ENCODE assay signal across 18 cellular contexts in genomic region chr10:27695088-27695487, GRCh38. TPM values are rescaled to one million over a fixed set of nuclear protein-coding genes. Genes with fewer than 3 reads are reported as not detected.
A peak's percentile ranks its signal among the peaks of the same experiment; 100 is the strongest.
DNase-seq lines count a peak whose midpoint lies in the region; ATAC-seq and TF ChIP-seq lines count a peak whose summit lies in the region.
"Had no signal": no experiment of that assay in that cellular context is flagged by ENCODE, and none has a peak within 500 bp of the region (broad histone marks: within the 10 kb centered on the region; RNA-seq: fewer than 3 reads in every experiment).

No MANE protein-coding gene starts in this region.

- no peaks in the 10 kb centered on the region; the same call in 1 of the 2 replicates for H3K9me2 ChIP-seq in GM23248 (ENCODE audit: insufficient read depth)

- 0 out of 2 replicates have a peak, but pooled peaks cover 7% of the 10 kb centered on the region for H3K36me3 ChIP-seq in GM23248 (ENCODE audit: low read depth)
- no peaks in the 10 kb centered on the region for H3K36me3 ChIP-seq in osteoblast (ENCODE audit: insufficient read depth, low read length)
- H3K36me3 ChIP-seq in aorta (ENCODE audit: control insufficient read depth in 1 of 2, insufficient read depth in 2 of 2, low read length in 1 of 2): no peaks in the 10 kb centered on the region
- H3K36me3 ChIP-seq: HAP-1 had no signal

- H3K4me1 ChIP-seq in GM23248 (ENCODE audit: insufficient read depth) (peaks cover 51% of the 10 kb centered on the region), osteoblast (ENCODE audit: insufficient read depth, low read length) (peaks cover 9% of the 10 kb centered on the region), aorta (ENCODE audit: control insufficient read depth in 1 of 2, insufficient read depth in 2 of 2, low read length in 2 of 2) (peaks cover 3 to 4% of the 10 kb centered on the region in 2 donors)
- H3K4me1 ChIP-seq: Caco-2 had no signal

- no peak overlapping the region for H3K4me3 Mint-ChIP-seq in chondrocyte (ENCODE audit: unreplicated experiment)
- H3K4me3 Mint-ChIP-seq: CD4-positive, alpha-beta T cell had no signal

- H3K27ac ChIP-seq in GM23248 (no peak overlapping the region), osteoblast (ENCODE audit: low read depth, low read length) (no peak overlapping the region), aorta (ENCODE audit: low read depth in 1 of 2, low read length in 2 of 2) (no peak overlapping the region)
- H3K27ac ChIP-seq: C4-2B, HL-60 had no signal

- no peak for TF ChIP-seq CTCF in chondrocyte (IDR thresholded peaks at IDR 0.05)
- TF ChIP-seq CTCF in osteoblast (IDR thresholded peaks at IDR 0.05; ENCODE audit: extremely low read depth, low read depth, low read length): no peak

- WGBS in GM23248 (ENCODE audit: low coverage in 1 of 2, low lambda C conversion rate in 2 of 2, missing lambda C conversion rate in 2 of 2), 2 experiments: 61 to 68% methylated on average over 6 of the region's 6 CpGs
- 95 to 97% methylated on average over 6 of the region's 6 CpGs for WGBS in aorta, 2 donors

- H3F3A ChIP-seq in GM23248 (ENCODE audit: insufficient read depth): peaks cover 26% of the 10 kb centered on the region

- peaks cover 8% of the 10 kb centered on the region for H3K36me3 Mint-ChIP-seq in chondrocyte (ENCODE audit: low read depth)

- H3K79me2 ChIP-seq in GM23248 (ENCODE audit: insufficient read depth): 0 out of 2 replicates have a peak, but pooled peaks cover 4% of the 10 kb centered on the region
- H3K79me2 ChIP-seq in osteoblast (ENCODE audit: insufficient read depth, low read length): no peaks in the 10 kb centered on the region

- no peaks in the 10 kb centered on the region for H4K20me1 ChIP-seq in GM23248 (ENCODE audit: insufficient read depth)
- H4K20me1 ChIP-seq in osteoblast (ENCODE audit: insufficient read depth, low read length): no peaks in the 10 kb centered on the region

- no peak overlapping the region for H3K9ac ChIP-seq in GM23248

- in situ Hi-C loops in GM23248 (cut with MboI): no loop called here

- H3K4me3 ChIP-seq in GM23248 (no peak overlapping the region), osteoblast (ENCODE audit: insufficient read depth, low read length) (no peak overlapping the region), aorta (ENCODE audit: low read length in 2 of 2) (no peak overlapping the region)
- H3K4me3 ChIP-seq: HAP-1, K562 had no signal

- intact Hi-C loops in aorta (cut with DNase I): no loop called here

- ATAC-seq in aorta (ENCODE audit: low FRiP score) (no peak), GM21576 (IDR thresholded peaks at IDR 0.05; ENCODE audit: unreplicated experiment) (no peak)
- ATAC-seq: K562 had no signal

- H3K9me3 ChIP-seq in GM23248 (ENCODE audit: low read depth) (no peaks in the 10 kb centered on the region), osteoblast (ENCODE audit: low read depth, low read length) (no peaks in the 10 kb centered on the region), aorta (ENCODE audit: control insufficient read depth, low read length) (no peaks in the 10 kb centered on the region)
- H3K9me3 ChIP-seq: Caco-2, HAP-1 had no signal

- H3K9me3 Mint-ChIP-seq in chondrocyte (ENCODE audit: low read depth): no peaks in the 10 kb centered on the region
- H3K9me3 Mint-ChIP-seq: CD4-positive, alpha-beta T cell had no signal

- H2AFZ ChIP-seq in GM23248: no peak overlapping the region
- peak overlapping the region; percentile 12 for H2AFZ ChIP-seq in osteoblast (ENCODE audit: low read length)

- H3K27ac Mint-ChIP-seq in chondrocyte (ENCODE audit: unreplicated experiment): peak overlapping the region; percentile 71
- H3K27ac Mint-ChIP-seq: CD4-positive, alpha-beta T cell had no signal

- peak overlapping the region; percentile 62 for H3K4me2 ChIP-seq in GM23248 (ENCODE audit: unreplicated experiment)
- H3K4me2 ChIP-seq in osteoblast (ENCODE audit: insufficient read depth, low read length): no peak overlapping the region

- no peaks in the 10 kb centered on the region for H3K27me3 ChIP-seq in GM23248 (replicated peaks; ENCODE audit: insufficient read depth)
- H3K27me3 ChIP-seq in osteoblast (ENCODE audit: insufficient read depth, low read length): no peaks in the 10 kb centered on the region
- no peaks in the 10 kb centered on the region for H3K27me3 ChIP-seq in aorta (ENCODE audit: control insufficient read depth in 1 of 2, insufficient read depth in 2 of 2, low read length in 1 of 2)

- peaks cover 63% of the 10 kb centered on the region for H3K4me1 Mint-ChIP-seq in chondrocyte (ENCODE audit: low read depth)

- H3K27me3 Mint-ChIP-seq in chondrocyte (ENCODE audit: low read depth): no peaks in the 10 kb centered on the region

- DNase-seq in GM23248: peak; percentile 33
- DNase-seq in chondrocyte (ENCODE audit: low spot score): no peak
- DNase-seq in osteoblast (ENCODE audit: insufficient read length, low spot score, missing footprints): no peak
- DNase-seq in NCI-H128 (lab: John Stamatoyannopoulos, UW; ENCODE audit: unreplicated experiment): no peak
- DNase-seq in aorta: no peak
- DNase-seq: ACHN; AML-193; Caco-2; CD4-positive, alpha-beta T cell; DMS153; DMS79; GF-D8 had no signal

RNA-seq across cellular contexts. Expression of gene MKX, which starts 50.5 kb away (rescaled TPM):
- 41.4 and 44.1 TPM in 2 replicates for total RNA-seq in GM23248 (2014; rRNA removed; shearing (Covaris generic))
- 35.9 and 36.2 TPM in 2 replicates for polyA plus RNA-seq in GM23248 (2016; fragmentation: Nextera tagmentation; extraction: Ambion mirVana)
- 19.2 to 28.8 TPM (median 22.1 TPM) in 3 replicates for total RNA-seq in chondrocyte
- 6.5 and 15.3 TPM in 2 replicates for total RNA-seq in osteoblast
- 1 to 10 TPM; 4.5 to 6.6 TPM for total RNA-seq in aorta
- polyA plus RNA-seq in aorta: 1 to 10 TPM; 2.6 to 4.1 TPM
- total RNA-seq: CD4-positive, alpha-beta T cell; H4 had no signal
